In the genomic region with DNA sequence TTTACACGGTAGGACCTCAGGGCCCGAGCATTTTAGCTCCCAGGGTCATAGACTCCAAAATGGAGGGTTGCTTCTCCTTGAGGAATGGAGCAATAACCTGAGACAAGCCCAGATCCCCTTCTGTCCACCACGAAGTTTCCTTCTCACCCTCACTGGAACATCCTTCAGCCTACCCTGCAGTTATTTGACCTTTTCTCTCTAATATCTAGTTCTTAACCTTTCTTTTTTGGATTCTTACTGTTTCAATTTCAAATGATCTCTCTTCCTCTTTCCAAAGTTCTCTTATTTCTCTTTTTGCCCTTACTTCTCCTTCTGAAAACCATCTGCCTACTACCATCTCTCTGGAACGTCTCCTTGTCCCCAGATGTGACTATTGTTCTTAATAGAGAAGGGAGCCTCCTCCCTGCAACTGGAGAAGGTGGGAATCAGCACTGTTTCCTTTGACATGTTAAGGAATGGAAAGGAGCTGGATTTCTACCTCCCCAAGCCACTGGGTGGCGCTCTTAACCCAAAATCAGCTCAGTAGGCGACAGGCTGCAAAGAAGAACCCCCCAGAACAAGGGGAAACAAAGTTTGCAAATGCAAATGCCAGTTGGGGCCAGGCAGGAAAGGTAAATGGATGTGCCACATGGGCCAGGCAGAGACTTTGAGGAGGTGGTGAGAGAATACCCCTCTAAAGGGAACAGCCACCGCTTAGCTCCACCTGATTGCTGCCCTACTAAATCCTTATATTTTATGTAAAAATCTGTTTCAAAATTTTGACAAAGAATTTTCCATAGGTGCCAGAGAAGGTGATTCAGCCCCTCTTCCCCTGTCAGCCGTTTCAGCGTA, we compare ENCODE assay signal across 1 cellular context.
A peak's percentile ranks its signal among the peaks of the same experiment; 100 is the strongest.
TF ChIP-seq lines count a peak whose summit lies in the region.

No MANE protein-coding gene starts in this region.

TF ChIP-seq in H1, 55 proteins besides CTCF, POLR2A, EP300 and RAD21:
- TF ChIP-seq GABPA (IDR thresholded peaks at IDR 0.05; ENCODE audit: borderline replicate concordance, insufficient read depth, low read length), result peak; percentile 59; the same call in 1 of the 2 replicates
- TF ChIP-seq ZNF274 (IDR thresholded peaks at IDR 0.05; ENCODE audit: borderline replicate concordance, extremely low read depth, low read length), result no peak
- no peak for TF ChIP-seq CHD2 (IDR thresholded peaks at IDR 0.05; ENCODE audit: low read length)
- TF ChIP-seq RXRA (IDR thresholded peaks at IDR 0.05; ENCODE audit: insufficient read depth, low read depth, low read length), result no peak
- no peak for TF ChIP-seq CBX5 (IDR thresholded peaks at IDR 0.05; ENCODE audit: low read depth, low read length)
- TF ChIP-seq FOSL1 (IDR thresholded peaks at IDR 0.05; ENCODE audit: insufficient read depth, low read depth, low read length), result no peak
- TF ChIP-seq SP1 (IDR thresholded peaks at IDR 0.05; ENCODE audit: low read depth, low read length), result no peak; the same call in 1 of the 2 replicates
- TF ChIP-seq MAFK (IDR thresholded peaks at IDR 0.05; ENCODE audit: low read depth, low read length), result no peak
- no peak for TF ChIP-seq BCL11A (IDR thresholded peaks at IDR 0.05; ENCODE audit: low read depth in 2 of 2, low read length in 2 of 2)
- TF ChIP-seq PHF8 (conservative IDR thresholded peaks at IDR 0.05; ENCODE audit: low read depth, low read length), result no peak
- TF ChIP-seq TEAD4 (IDR thresholded peaks at IDR 0.05; ENCODE audit: low read depth, low read length), result 0 out of 2 replicates have a peak, but pooled peaks have one; percentile 3
- TF ChIP-seq HDAC6 (IDR thresholded peaks at IDR 0.05; ENCODE audit: low read depth, low read length), result no peak
- TF ChIP-seq TAF1 (IDR thresholded peaks at IDR 0.05; ENCODE audit: low read depth, low read length), result no peak
- TF ChIP-seq, protein P1, sequence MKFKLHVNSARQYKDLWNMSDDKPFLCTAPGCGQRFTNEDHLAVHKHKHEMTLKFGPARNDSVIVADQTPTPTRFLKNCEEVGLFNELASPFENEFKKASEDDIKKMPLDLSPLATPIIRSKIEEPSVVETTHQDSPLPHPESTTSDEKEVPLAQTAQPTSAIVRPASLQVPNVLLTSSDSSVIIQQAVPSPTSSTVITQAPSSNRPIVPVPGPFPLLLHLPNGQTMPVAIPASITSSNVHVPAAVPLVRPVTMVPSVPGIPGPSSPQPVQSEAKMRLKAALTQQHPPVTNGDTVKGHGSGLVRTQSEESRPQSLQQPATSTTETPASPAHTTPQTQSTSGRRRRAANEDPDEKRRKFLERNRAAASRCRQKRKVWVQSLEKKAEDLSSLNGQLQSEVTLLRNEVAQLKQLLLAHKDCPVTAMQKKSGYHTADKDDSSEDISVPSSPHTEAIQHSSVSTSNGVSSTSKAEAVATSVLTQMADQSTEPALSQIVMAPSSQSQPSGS (IDR thresholded peaks at IDR 0.05; ENCODE audit: low read length), result peak; percentile 35; the same call in 1 of the 2 replicates
- peak; percentile 55 for TF ChIP-seq MAX (IDR thresholded peaks at IDR 0.05)
- 0 out of 2 replicates have a peak, but pooled peaks have one; percentile 5 for TF ChIP-seq JUND (IDR thresholded peaks at IDR 0.05; ENCODE audit: low read length)
- TF ChIP-seq YY1 (IDR thresholded peaks at IDR 0.05; ENCODE audit: low read depth, low read length), result 0 out of 2 replicates have a peak, but pooled peaks have one; percentile 44
- TF ChIP-seq HDAC2 (IDR thresholded peaks at IDR 0.05; ENCODE audit: borderline replicate concordance in 1 of 2, low read depth in 2 of 2, low read length in 2 of 2), result no peak
- no peak for TF ChIP-seq CTBP2 (IDR thresholded peaks at IDR 0.05; ENCODE audit: borderline replicate concordance, insufficient read depth, insufficient read length, low read length)
- TF ChIP-seq CBX8 (IDR thresholded peaks at IDR 0.05; ENCODE audit: borderline replicate concordance, low read depth, low read length), result no peak
- TF ChIP-seq POLR2AphosphoS5 (IDR thresholded peaks at IDR 0.05; ENCODE audit: low read depth, low read length), result no peak
- no peak for TF ChIP-seq NRF1 (IDR thresholded peaks at IDR 0.05; ENCODE audit: low read depth, low read length)
- no peak for TF ChIP-seq ASH2L (IDR thresholded peaks at IDR 0.05; ENCODE audit: low read length)
- TF ChIP-seq ATF3 (IDR thresholded peaks at IDR 0.05; ENCODE audit: insufficient read depth, low read depth, low read length), result no peak
- TF ChIP-seq SIX5 (IDR thresholded peaks at IDR 0.05; ENCODE audit: low read depth, low read length), result no peak
- no peak for TF ChIP-seq RFX5 (IDR thresholded peaks at IDR 0.05; ENCODE audit: borderline replicate concordance, low read depth, low read length)
- TF ChIP-seq SAP30 (IDR thresholded peaks at IDR 0.05; ENCODE audit: insufficient read depth, insufficient replicate concordance, low read length), result no peak
- TF ChIP-seq, protein P2, sequence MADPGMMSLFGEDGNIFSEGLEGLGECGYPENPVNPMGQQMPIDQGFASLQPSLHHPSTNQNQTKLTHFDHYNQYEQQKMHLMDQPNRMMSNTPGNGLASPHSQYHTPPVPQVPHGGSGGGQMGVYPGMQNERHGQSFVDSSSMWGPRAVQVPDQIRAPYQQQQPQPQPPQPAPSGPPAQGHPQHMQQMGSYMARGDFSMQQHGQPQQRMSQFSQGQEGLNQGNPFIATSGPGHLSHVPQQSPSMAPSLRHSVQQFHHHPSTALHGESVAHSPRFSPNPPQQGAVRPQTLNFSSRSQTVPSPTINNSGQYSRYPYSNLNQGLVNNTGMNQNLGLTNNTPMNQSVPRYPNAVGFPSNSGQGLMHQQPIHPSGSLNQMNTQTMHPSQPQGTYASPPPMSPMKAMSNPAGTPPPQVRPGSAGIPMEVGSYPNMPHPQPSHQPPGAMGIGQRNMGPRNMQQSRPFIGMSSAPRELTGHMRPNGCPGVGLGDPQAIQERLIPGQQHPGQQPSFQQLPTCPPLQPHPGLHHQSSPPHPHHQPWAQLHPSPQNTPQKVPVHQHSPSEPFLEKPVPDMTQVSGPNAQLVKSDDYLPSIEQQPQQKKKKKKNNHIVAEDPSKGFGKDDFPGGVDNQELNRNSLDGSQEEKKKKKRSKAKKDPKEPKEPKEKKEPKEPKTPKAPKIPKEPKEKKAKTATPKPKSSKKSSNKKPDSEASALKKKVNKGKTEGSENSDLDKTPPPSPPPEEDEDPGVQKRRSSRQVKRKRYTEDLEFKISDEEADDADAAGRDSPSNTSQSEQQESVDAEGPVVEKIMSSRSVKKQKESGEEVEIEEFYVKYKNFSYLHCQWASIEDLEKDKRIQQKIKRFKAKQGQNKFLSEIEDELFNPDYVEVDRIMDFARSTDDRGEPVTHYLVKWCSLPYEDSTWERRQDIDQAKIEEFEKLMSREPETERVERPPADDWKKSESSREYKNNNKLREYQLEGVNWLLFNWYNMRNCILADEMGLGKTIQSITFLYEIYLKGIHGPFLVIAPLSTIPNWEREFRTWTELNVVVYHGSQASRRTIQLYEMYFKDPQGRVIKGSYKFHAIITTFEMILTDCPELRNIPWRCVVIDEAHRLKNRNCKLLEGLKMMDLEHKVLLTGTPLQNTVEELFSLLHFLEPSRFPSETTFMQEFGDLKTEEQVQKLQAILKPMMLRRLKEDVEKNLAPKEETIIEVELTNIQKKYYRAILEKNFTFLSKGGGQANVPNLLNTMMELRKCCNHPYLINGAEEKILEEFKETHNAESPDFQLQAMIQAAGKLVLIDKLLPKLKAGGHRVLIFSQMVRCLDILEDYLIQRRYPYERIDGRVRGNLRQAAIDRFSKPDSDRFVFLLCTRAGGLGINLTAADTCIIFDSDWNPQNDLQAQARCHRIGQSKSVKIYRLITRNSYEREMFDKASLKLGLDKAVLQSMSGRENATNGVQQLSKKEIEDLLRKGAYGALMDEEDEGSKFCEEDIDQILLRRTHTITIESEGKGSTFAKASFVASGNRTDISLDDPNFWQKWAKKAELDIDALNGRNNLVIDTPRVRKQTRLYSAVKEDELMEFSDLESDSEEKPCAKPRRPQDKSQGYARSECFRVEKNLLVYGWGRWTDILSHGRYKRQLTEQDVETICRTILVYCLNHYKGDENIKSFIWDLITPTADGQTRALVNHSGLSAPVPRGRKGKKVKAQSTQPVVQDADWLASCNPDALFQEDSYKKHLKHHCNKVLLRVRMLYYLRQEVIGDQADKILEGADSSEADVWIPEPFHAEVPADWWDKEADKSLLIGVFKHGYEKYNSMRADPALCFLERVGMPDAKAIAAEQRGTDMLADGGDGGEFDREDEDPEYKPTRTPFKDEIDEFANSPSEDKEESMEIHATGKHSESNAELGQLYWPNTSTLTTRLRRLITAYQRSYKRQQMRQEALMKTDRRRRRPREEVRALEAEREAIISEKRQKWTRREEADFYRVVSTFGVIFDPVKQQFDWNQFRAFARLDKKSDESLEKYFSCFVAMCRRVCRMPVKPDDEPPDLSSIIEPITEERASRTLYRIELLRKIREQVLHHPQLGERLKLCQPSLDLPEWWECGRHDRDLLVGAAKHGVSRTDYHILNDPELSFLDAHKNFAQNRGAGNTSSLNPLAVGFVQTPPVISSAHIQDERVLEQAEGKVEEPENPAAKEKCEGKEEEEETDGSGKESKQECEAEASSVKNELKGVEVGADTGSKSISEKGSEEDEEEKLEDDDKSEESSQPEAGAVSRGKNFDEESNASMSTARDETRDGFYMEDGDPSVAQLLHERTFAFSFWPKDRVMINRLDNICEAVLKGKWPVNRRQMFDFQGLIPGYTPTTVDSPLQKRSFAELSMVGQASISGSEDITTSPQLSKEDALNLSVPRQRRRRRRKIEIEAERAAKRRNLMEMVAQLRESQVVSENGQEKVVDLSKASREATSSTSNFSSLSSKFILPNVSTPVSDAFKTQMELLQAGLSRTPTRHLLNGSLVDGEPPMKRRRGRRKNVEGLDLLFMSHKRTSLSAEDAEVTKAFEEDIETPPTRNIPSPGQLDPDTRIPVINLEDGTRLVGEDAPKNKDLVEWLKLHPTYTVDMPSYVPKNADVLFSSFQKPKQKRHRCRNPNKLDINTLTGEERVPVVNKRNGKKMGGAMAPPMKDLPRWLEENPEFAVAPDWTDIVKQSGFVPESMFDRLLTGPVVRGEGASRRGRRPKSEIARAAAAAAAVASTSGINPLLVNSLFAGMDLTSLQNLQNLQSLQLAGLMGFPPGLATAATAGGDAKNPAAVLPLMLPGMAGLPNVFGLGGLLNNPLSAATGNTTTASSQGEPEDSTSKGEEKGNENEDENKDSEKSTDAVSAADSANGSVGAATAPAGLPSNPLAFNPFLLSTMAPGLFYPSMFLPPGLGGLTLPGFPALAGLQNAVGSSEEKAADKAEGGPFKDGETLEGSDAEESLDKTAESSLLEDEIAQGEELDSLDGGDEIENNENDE (IDR thresholded peaks at IDR 0.05; ENCODE audit: insufficient replicate concordance, low read length), result peak; percentile 36
- TF ChIP-seq, protein P3, sequence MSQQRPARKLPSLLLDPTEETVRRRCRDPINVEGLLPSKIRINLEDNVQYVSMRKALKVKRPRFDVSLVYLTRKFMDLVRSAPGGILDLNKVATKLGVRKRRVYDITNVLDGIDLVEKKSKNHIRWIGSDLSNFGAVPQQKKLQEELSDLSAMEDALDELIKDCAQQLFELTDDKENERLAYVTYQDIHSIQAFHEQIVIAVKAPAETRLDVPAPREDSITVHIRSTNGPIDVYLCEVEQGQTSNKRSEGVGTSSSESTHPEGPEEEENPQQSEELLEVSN (IDR thresholded peaks at IDR 0.05), result 0 out of 2 replicates have a peak, but pooled peaks have one; percentile 39
- TF ChIP-seq NANOG (IDR thresholded peaks at IDR 0.05; ENCODE audit: insufficient read depth, low read depth, low read length, poor library complexity, severe bottlenecking), result no peak
- no peak for TF ChIP-seq JUN (IDR thresholded peaks at IDR 0.05; ENCODE audit: low read depth, low read length)
- no peak for TF ChIP-seq SRF (IDR thresholded peaks at IDR 0.05; ENCODE audit: low read depth, low read length)
- no peak for TF ChIP-seq TCF12 (IDR thresholded peaks at IDR 0.05; ENCODE audit: low read depth, low read length)
- no peak for TF ChIP-seq SUZ12 (IDR thresholded peaks at IDR 0.05; ENCODE audit: low read length)
- TF ChIP-seq TAF7 (optimal IDR thresholded peaks at IDR 0.05; ENCODE audit: borderline replicate concordance, low read depth, low read length), result no peak
- peak in 1 of 2 experiments; percentile 85; a peak in 2 of 4 replicates for TF ChIP-seq SIN3A (conservative IDR thresholded peaks at IDR 0.05 in 1 of 2, IDR thresholded peaks at IDR 0.05 in 1 of 2; ENCODE audit: low read depth in 1 of 2, low read length in 2 of 2)
- TF ChIP-seq SP2 (IDR thresholded peaks at IDR 0.05; ENCODE audit: low read length), result no peak
- TF ChIP-seq KDM4A (IDR thresholded peaks at IDR 0.05; ENCODE audit: low read depth, low read length, severe bottlenecking), result no peak
- TF ChIP-seq, protein P4, sequence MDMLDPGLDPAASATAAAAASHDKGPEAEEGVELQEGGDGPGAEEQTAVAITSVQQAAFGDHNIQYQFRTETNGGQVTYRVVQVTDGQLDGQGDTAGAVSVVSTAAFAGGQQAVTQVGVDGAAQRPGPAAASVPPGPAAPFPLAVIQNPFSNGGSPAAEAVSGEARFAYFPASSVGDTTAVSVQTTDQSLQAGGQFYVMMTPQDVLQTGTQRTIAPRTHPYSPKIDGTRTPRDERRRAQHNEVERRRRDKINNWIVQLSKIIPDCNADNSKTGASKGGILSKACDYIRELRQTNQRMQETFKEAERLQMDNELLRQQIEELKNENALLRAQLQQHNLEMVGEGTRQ (IDR thresholded peaks at IDR 0.05; ENCODE audit: low read length), result no peak
- TF ChIP-seq RBBP5 (IDR thresholded peaks at IDR 0.05; ENCODE audit: borderline replicate concordance, low read depth, low read length), result no peak
- no peak for TF ChIP-seq CHD1 (IDR thresholded peaks at IDR 0.05; ENCODE audit: low read depth, low read length)
- TF ChIP-seq CREB1 (IDR thresholded peaks at IDR 0.05), result 0 out of 2 replicates have a peak, but pooled peaks have one; percentile 28
- no peak for TF ChIP-seq EZH2 (IDR thresholded peaks at IDR 0.05; ENCODE audit: low read depth, low read length, severe bottlenecking)
- TF ChIP-seq TBP (IDR thresholded peaks at IDR 0.05; ENCODE audit: low read depth, low read length), result no peak
- TF ChIP-seq SP4 (IDR thresholded peaks at IDR 0.05; ENCODE audit: low read length), result no peak
- TF ChIP-seq RNF2 (IDR thresholded peaks at IDR 0.05; ENCODE audit: borderline replicate concordance, low read depth, low read length, missing control alignments, poor library complexity, severe bottlenecking), result no peak
- no peak for TF ChIP-seq BRCA1 (IDR thresholded peaks at IDR 0.05; ENCODE audit: low read depth, low read length)
- no peak for TF ChIP-seq SIRT6 (IDR thresholded peaks at IDR 0.05; ENCODE audit: low read length)
- TF ChIP-seq GTF2F1 (IDR thresholded peaks at IDR 0.05; ENCODE audit: borderline replicate concordance, low read depth, low read length), result no peak
- TF ChIP-seq POU5F1 (IDR thresholded peaks at IDR 0.05; ENCODE audit: low read depth, low read length), result no peak
